In genomic region chr9:6080154-6080716, GRCh38 we compare ENCODE assay signal across 8 cellular contexts.
DNase-seq lines count a peak whose midpoint lies in the region; ATAC-seq and TF ChIP-seq lines count a peak whose summit lies in the region.

No MANE protein-coding gene starts in this region.

- peaks cover 6% of the 10 kb centered on the region for H3K4me1 ChIP-seq in A673 (ENCODE audit: insufficient read depth, low read length, poor library complexity, severe bottlenecking)

- BruUV-seq in A673 (replicated peaks; lab: Mats Ljungman, UMichigan) = no TSS peak

- H3K9me3 Mint-ChIP-seq in endothelial cell (ENCODE audit: unreplicated experiment) (no peaks in the 10 kb centered on the region), mesothelial cell of epicardium (peaks cover 4% of the 10 kb centered on the region)

- no peak overlapping the region for H3K27ac ChIP-seq in A673 (ENCODE audit: low read depth, low read length, poor library complexity, severe bottlenecking)

- peak overlapping the region; percentile 42 for H3K4me3 ChIP-seq in A673 (ENCODE audit: low read depth, low read length, poor library complexity, severe bottlenecking)

- ATAC-seq in HG03520 (IDR thresholded peaks at IDR 0.05; ENCODE audit: unreplicated experiment) = peak; percentile 53

- no peak for TF ChIP-seq CTCF in A673 (conservative IDR thresholded peaks at IDR 0.05; ENCODE audit: low read depth, low read length)
- no peak for TF ChIP-seq CTCF in endothelial cell (IDR thresholded peaks at IDR 0.05; ENCODE audit: unreplicated experiment)
- TF ChIP-seq CTCF in mesothelial cell of epicardium (IDR thresholded peaks at IDR 0.05; ENCODE audit: unreplicated experiment) = no peak

- peaks cover 4% of the 10 kb centered on the region for H3K27me3 Mint-ChIP-seq in endothelial cell (ENCODE audit: unreplicated experiment)
- no peaks in the 10 kb centered on the region for H3K27me3 Mint-ChIP-seq in mesothelial cell of epicardium (ENCODE audit: low read depth)

- no peaks in the 10 kb centered on the region for H3K9me3 ChIP-seq in A673 (ENCODE audit: low read depth, low read length, poor library complexity, severe bottlenecking)

- H3K4me3 Mint-ChIP-seq in endothelial cell (ENCODE audit: unreplicated experiment) = peak overlapping the region; percentile 62
- H3K4me3 Mint-ChIP-seq in mesothelial cell of epicardium = peak overlapping the region; percentile 81

- POLR2A ChIA-PET in A673 (lab: Charles Lee; ENCODE audit: low non-redundant PET) = interaction anchor here (0.6 kb wide), 1 partner anchor 43 kb away, joined by 3 read pairs; no protein-coding TSS in a partner anchor

- no peaks in the 10 kb centered on the region for H3K36me3 ChIP-seq in A673 (ENCODE audit: insufficient read depth, low read length, poor library complexity, severe bottlenecking)

- CTCF ChIA-PET in A673 (lab: Charles Lee) = interaction anchor here (0.6 to 0.8 kb wide), 2 partner anchors 25 to 197 kb away, joined by 3 to 5 read pairs; no protein-coding TSS in a partner anchor

- H3K36me3 Mint-ChIP-seq in endothelial cell (ENCODE audit: low read depth, unreplicated experiment) = no peaks in the 10 kb centered on the region
- no peaks in the 10 kb centered on the region for H3K36me3 Mint-ChIP-seq in mesothelial cell of epicardium

- H3K4me1 Mint-ChIP-seq in endothelial cell (ENCODE audit: unreplicated experiment) = peaks cover 15% of the 10 kb centered on the region
- peaks cover 15% of the 10 kb centered on the region for H3K4me1 Mint-ChIP-seq in mesothelial cell of epicardium

- peak; percentile 25 for TF ChIP-seq POLR2A in GM19099 (IDR thresholded peaks at IDR 0.05; ENCODE audit: extremely low read depth, insufficient read length, low read depth)

- DNase-seq in A673 (ENCODE audit: low spot score) = peak; percentile 95
- DNase-seq in NCI-H82 (lab: John Stamatoyannopoulos, UW) = peak; percentile 78
- DNase-seq in activated CD8-positive, alpha-beta memory T cell treated with anti-CD3 and anti-CD28 coated beads, Interleukin-2, amount 50 U/mL, for 48 hours = peak; percentile 71
- DNase-seq in endothelial cell (ENCODE audit: low spot score) = peak; percentile 75
- DNase-seq in mesothelial cell of epicardium (ENCODE audit: low spot score in 2 of 2, unreplicated experiment in 2 of 2) = peak; percentile 81 to 89
- peak; percentile 48 to 62 for DNase-seq in stimulated activated CD8-positive, alpha-beta memory T cell treated with anti-CD3 and anti-CD28 coated beads, Interleukin-15, amount 100 ng/mL, for 4 hours (ENCODE audit: low read depth in 2 of 2)

- H3K27ac Mint-ChIP-seq in endothelial cell (ENCODE audit: unreplicated experiment) = peak overlapping the region; percentile 76
- peak overlapping the region; percentile 94 for H3K27ac Mint-ChIP-seq in mesothelial cell of epicardium

- H3K27me3 ChIP-seq in A673 (replicated peaks; ENCODE audit: insufficient read depth, low read depth, low read length, poor library complexity) = no peaks in the 10 kb centered on the region

- intact Hi-C loops in A673 (cut with micrococcal nuclease; ENCODE audit: unreplicated experiment) = no loop called here
